In genomic region chr6:137197684-137198645, GRCh38 we compare ENCODE assay signal across 26 cellular contexts. TPM values are rescaled to one million over a fixed set of nuclear protein-coding genes. Genes with fewer than 3 reads are reported as not detected.
"Had no signal": no experiment of that assay in that cellular context is flagged by ENCODE, and none has a peak within 500 bp of the region (broad histone marks: within the 10 kb centered on the region; RNA-seq: fewer than 3 reads in every experiment).

No MANE protein-coding gene starts in this region.

- H3K4me3 ChIP-seq: ascending aorta, gastrocnemius medialis, lung, stomach, testis, upper lobe of left lung had no signal

- H3K27me3 Mint-ChIP-seq: activated T-cell treated with anti-CD3 and anti-CD28 coated beads, Interleukin-2, amount 50 U/mL, for 24 hours; T-cell had no signal

- H3K4me3 Mint-ChIP-seq: activated CD8-positive, alpha-beta T cell treated with anti-CD3 and anti-CD28 coated beads, Interleukin-2, amount 10 ng/mL, durations not matched to agents 7 days and 5 days; activated naive CD4-positive, alpha-beta T cell treated with anti-CD3 and anti-CD28 coated beads for 36 hours; activated T-cell treated with anti-CD3 and anti-CD28 coated beads, Interleukin-2, amount 50 U/mL, for 24 hours; T-cell had no signal

- H3K9me3 Mint-ChIP-seq: activated naive CD4-positive, alpha-beta T cell treated with anti-CD3 and anti-CD28 coated beads for 36 hours; activated T-cell treated with anti-CD3 and anti-CD28 coated beads, Interleukin-2, amount 50 U/mL, for 24 hours; T-cell had no signal

- H3K27ac ChIP-seq: ascending aorta, gastrocnemius medialis, stomach, testis had no signal

- DNase-seq: activated CD4-positive, alpha-beta T cell treated with anti-CD3 and anti-CD28 coated beads for 48 hours; activated CD4-positive, CD25-positive, alpha-beta regulatory T cell; activated CD8-positive, alpha-beta T cell treated with anti-CD3 and anti-CD28 coated beads, Interleukin-2, amount 10 ng/mL, durations not matched to agents 7 days and 5 days; activated naive CD4-positive, alpha-beta T cell treated with anti-CD3 and anti-CD28 coated beads for 36 hours; activated T-cell treated with anti-CD3 and anti-CD28 coated beads, Interleukin-2, amount 50 U/mL, for 24 hours; cerebellar nuclear complex; cortex of kidney; gastrocnemius medialis; head of caudate nucleus; midbrain; retina; stimulated activated CD8-positive, alpha-beta memory T cell treated with anti-CD3 and anti-CD28 coated beads, Interleukin-4, amount 100 ng/mL, for 48 hours; stomach; T-cell; T-helper 9 cell; testis; upper lobe of left lung had no signal

- ATAC-seq: activated CD8-positive, alpha-beta T cell treated with anti-CD3 and anti-CD28 coated beads, Interleukin-2, amount 10 ng/mL, durations not matched to agents 7 days and 5 days; esophagus mucosa; gastrocnemius medialis; T-cell had no signal

- H3K9me3 ChIP-seq: ascending aorta, gastrocnemius medialis, stomach, testis, upper lobe of left lung had no signal

- H3K27me3 ChIP-seq: ascending aorta, gastrocnemius medialis, stomach, testis, upper lobe of left lung had no signal

- H3K27ac Mint-ChIP-seq: activated CD8-positive, alpha-beta T cell treated with anti-CD3 and anti-CD28 coated beads, Interleukin-2, amount 10 ng/mL, durations not matched to agents 7 days and 5 days; activated naive CD4-positive, alpha-beta T cell treated with anti-CD3 and anti-CD28 coated beads for 36 hours; activated T-cell treated with anti-CD3 and anti-CD28 coated beads, Interleukin-2, amount 50 U/mL, for 24 hours; activated T-helper 2 cell treated with anti-CD3 and anti-CD28 coated beads, Interferon-gamma antibody, Interleukin-2, Interleukin-4, amounts not matched to agents 10 μg/mL and 5 μg/mL and 100 μg/mL, durations not matched to agents 14 hours and 24 hours and 36 hours; T-cell had no signal

- H3K4me1 ChIP-seq: ascending aorta, gastrocnemius medialis, stomach, testis had no signal

- FAIRE-seq: endometrium, keratinocyte had no signal

RNA-seq across cellular contexts. Expression of gene IL22RA2, which starts 24.5 kb away (rescaled TPM):
- total RNA-seq: activated CD8-positive, alpha-beta T cell treated with anti-CD3 and anti-CD28 coated beads, Interleukin-2, amount 10 ng/mL, durations not matched to agents 7 days and 5 days; activated naive CD4-positive, alpha-beta T cell treated with anti-CD3 and anti-CD28 coated beads for 36 hours; activated T-helper 2 cell treated with anti-CD3 and anti-CD28 coated beads, Interferon-gamma antibody, Interleukin-2, Interleukin-4, amounts not matched to agents 10 μg/mL and 5 μg/mL and 100 μg/mL, durations not matched to agents 14 hours and 24 hours and 36 hours; ascending aorta; esophagus mucosa; gastrocnemius medialis; omental fat pad; posterior vena cava; stomach; T-cell; testis; upper lobe of left lung had no signal
- polyA plus RNA-seq: neural cell had no signal
